ENCODE assay signal across 12 cellular contexts in genomic region chr1:159239551-159240220, GRCh38. TPM values are rescaled to one million over a fixed set of nuclear protein-coding genes. Genes with fewer than 3 reads are reported as not detected.
DNase-seq lines count a peak whose midpoint lies in the region; ATAC-seq, FAIRE-seq and TF ChIP-seq lines count a peak whose summit lies in the region.
"Had no signal": no experiment of that assay in that cellular context is flagged by ENCODE, and none has a peak within 500 bp of the region (broad histone marks: within the 10 kb centered on the region; RNA-seq: fewer than 3 reads in every experiment).

No MANE protein-coding gene starts in this region.

- H3K27me3 Mint-ChIP-seq in stimulated activated naive CD8-positive, alpha-beta T cell treated with anti-CD3 and anti-CD28 coated beads, Interleukin-15, amount 100 ng/mL, for 72 hours = peaks cover 22% of the 10 kb centered on the region
- H3K27me3 Mint-ChIP-seq in T-helper 17 cell = peaks cover 6% of the 10 kb centered on the region

- DNase-seq in stimulated activated naive CD8-positive, alpha-beta T cell treated with anti-CD3 and anti-CD28 coated beads, Interleukin-15, amount 100 ng/mL, for 72 hours = no peak
- no peak for DNase-seq in stimulated activated naive CD8-positive, alpha-beta T cell treated with anti-CD3 and anti-CD28 coated beads, Interleukin-15, Interleukin-2, amounts not matched to agents 100 U/mL and 50 U/mL, for 24 hours
- no peak for DNase-seq in activated CD4-positive, alpha-beta T cell treated with anti-CD3 and anti-CD28 coated beads for 1 hour
- DNase-seq in T-helper 17 cell (no peak), D721Med (ENCODE audit: insufficient read length, low spot score) (no peak), middle frontal gyrus (ENCODE audit: extremely low spot score, low spot score) (no peak)
- DNase-seq: GDM1, NCI-H1694 treated with DMSO at 0.1 percent for 48 hours, spleen had no signal

- H3K4me1 Mint-ChIP-seq in stimulated activated naive CD8-positive, alpha-beta T cell treated with anti-CD3 and anti-CD28 coated beads, Interleukin-15, amount 100 ng/mL, for 72 hours = peaks cover 14% of the 10 kb centered on the region
- no peaks in the 10 kb centered on the region for H3K4me1 Mint-ChIP-seq in T-helper 17 cell

- TF ChIP-seq CTCF in D721Med (IDR thresholded peaks at IDR 0.05; ENCODE audit: insufficient read depth, missing control alignments) = no peak

- no peak overlapping the region for H3K27ac Mint-ChIP-seq in stimulated activated naive CD8-positive, alpha-beta T cell treated with anti-CD3 and anti-CD28 coated beads, Interleukin-15, amount 100 ng/mL, for 72 hours
- H3K27ac Mint-ChIP-seq in T-helper 17 cell = no peak overlapping the region

- ATAC-seq in stimulated activated naive CD8-positive, alpha-beta T cell treated with anti-CD3 and anti-CD28 coated beads, Interleukin-15, amount 100 ng/mL, for 72 hours = peak; percentile 74
- no peak for ATAC-seq in stimulated activated naive CD8-positive, alpha-beta T cell treated with anti-CD3 and anti-CD28 coated beads, Interleukin-15, Interleukin-2, amounts not matched to agents 100 U/mL and 50 U/mL, for 24 hours
- peak; percentile 95 for ATAC-seq in GM21786 (IDR thresholded peaks at IDR 0.05; ENCODE audit: unreplicated experiment)
- ATAC-seq in HG03469 (IDR thresholded peaks at IDR 0.05; ENCODE audit: unreplicated experiment) = peak; percentile 76
- no peak for ATAC-seq in T-helper 17 cell

- H3K9me3 ChIP-seq in T-helper 17 cell (ENCODE audit: control insufficient read depth, low read length, poor library complexity, severe bottlenecking) = no peaks in the 10 kb centered on the region

- H3K4me3 Mint-ChIP-seq in stimulated activated naive CD8-positive, alpha-beta T cell treated with anti-CD3 and anti-CD28 coated beads, Interleukin-15, amount 100 ng/mL, for 72 hours = no peak overlapping the region
- no peak overlapping the region for H3K4me3 Mint-ChIP-seq in T-helper 17 cell

- no peaks in the 10 kb centered on the region for H3K36me3 Mint-ChIP-seq in T-helper 17 cell (ENCODE audit: low read depth)

- no peak for FAIRE-seq in D721Med (lab: Jason Lieb, UNC)
- FAIRE-seq: endometrium had no signal

- H3K9me3 Mint-ChIP-seq in stimulated activated naive CD8-positive, alpha-beta T cell treated with anti-CD3 and anti-CD28 coated beads, Interleukin-15, amount 100 ng/mL, for 72 hours = no peaks in the 10 kb centered on the region

RNA-seq across cellular contexts. Expression of gene ACKR1, which starts 35.0 kb away (rescaled TPM):
- total RNA-seq in T-helper 17 cell = not detected

Comparison
In these comparisons a context has a peak if more than half of its experiments do, and no peak if none do; other contexts are left out.
1. ATAC-seq: peak in stimulated activated naive CD8-positive, alpha-beta T cell treated with anti-CD3 and anti-CD28 coated beads, Interleukin-15, amount 100 ng/mL, for 72 hours (single experiment), GM21786 (single experiment) and HG03469 (single experiment); none in stimulated activated naive CD8-positive, alpha-beta T cell treated with anti-CD3 and anti-CD28 coated beads, Interleukin-15, Interleukin-2, amounts not matched to agents 100 U/mL and 50 U/mL, for 24 hours (single experiment) and T-helper 17 cell (single experiment).